ENCODE assay signal across 10 cellular contexts in the genomic region with DNA sequence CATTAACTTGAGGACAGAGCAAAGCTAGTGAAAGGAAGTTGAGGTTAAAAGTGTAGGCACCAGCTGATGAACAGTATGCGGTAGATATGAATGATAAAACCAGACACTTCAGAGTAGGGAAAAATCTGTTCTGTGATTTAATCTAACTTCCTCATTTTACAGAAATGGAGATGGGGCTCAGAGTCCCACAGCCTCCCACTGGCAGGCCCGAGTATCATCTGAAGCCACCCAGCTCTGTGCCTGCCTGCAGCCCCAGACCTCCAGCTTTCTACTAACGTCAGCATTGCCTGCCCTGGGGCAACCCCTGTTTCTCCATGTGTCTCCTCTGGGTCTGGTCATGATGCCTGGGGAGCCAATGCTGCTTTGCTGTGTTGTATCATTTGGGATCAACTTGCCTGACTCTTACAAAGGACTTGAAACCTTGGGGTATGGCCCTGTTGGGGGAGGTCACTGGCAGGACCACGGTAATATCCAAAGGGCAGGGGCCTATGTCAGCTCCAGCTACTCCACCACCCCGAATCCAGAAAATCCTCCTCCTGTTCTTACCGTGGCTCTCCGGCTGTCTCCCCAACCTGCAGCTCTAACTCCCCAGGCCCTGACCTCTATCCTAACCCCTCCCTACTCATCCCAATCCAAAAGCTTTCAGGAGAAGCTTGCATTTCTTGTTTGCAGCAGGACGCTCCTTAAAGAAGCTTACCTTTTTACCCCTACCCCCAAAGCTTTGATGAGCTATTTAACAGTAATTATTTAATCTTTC. TPM values are rescaled to one million over a fixed set of nuclear protein-coding genes. Genes with fewer than 3 reads are reported as not detected.
A peak's percentile ranks its signal among the peaks of the same experiment; 100 is the strongest.
DNase-seq lines count a peak whose midpoint lies in the region; ATAC-seq, FAIRE-seq and TF ChIP-seq lines count a peak whose summit lies in the region.
"Had no signal": no experiment of that assay in that cellular context is flagged by ENCODE, and none has a peak within 500 bp of the region (broad histone marks: within the 10 kb centered on the region; RNA-seq: fewer than 3 reads in every experiment).

No MANE protein-coding gene starts in this region.

- no peak overlapping the region for H3K4me3 ChIP-seq in Karpas-422 (ENCODE audit: low read length)
- H3K4me3 ChIP-seq in K562: no peak overlapping the region

- BruUV-seq in K562 (replicated peaks; lab: Mats Ljungman, UMichigan): no TSS peak

- no peak for FAIRE-seq in K562 (lab: Jason Lieb, UNC)
- no peak for FAIRE-seq in RCC 7860 (lab: Jason Lieb, UNC)
- FAIRE-seq: H1, keratinocyte had no signal

- H3K4me2 ChIP-seq in Karpas-422 (ENCODE audit: low read depth, low read length, poor library complexity, severe bottlenecking) (no peak overlapping the region), K562 (ENCODE audit: insufficient read depth, low read length) (no peak overlapping the region)

- no peak for TF ChIP-seq POLR2A in K562 (conservative IDR thresholded peaks at IDR 0.05)

- H3K79me2 ChIP-seq in Karpas-422 (ENCODE audit: low read length) (no peaks in the 10 kb centered on the region), K562 (ENCODE audit: control insufficient read depth, insufficient read depth, low read length) (no peaks in the 10 kb centered on the region)

- peaks cover 4 to 11% (median 7%) of the 10 kb centered on the region in 3 donors for H3K27me3 Mint-ChIP-seq in CD14-positive monocyte (ENCODE audit: low read depth in 3 of 3)

- H3K9ac ChIP-seq in Karpas-422 (ENCODE audit: low read length) (no peak overlapping the region), K562 (ENCODE audit: insufficient read depth in 1 of 2, low read depth in 2 of 2, low read length in 2 of 2) (no peak overlapping the region)

- H3K36me3 ChIP-seq in Karpas-422 (ENCODE audit: insufficient read depth, low read length) (no peaks in the 10 kb centered on the region), K562 (ENCODE audit: control insufficient read depth, insufficient read depth, low read length) (no peaks in the 10 kb centered on the region)

- intact Hi-C loops in K562 (cut with micrococcal nuclease): no loop called here
- intact Hi-C loops in CD14-positive monocyte (cut with micrococcal nuclease): no loop called here

- no peak overlapping the region for H2AFZ ChIP-seq in Karpas-422 (ENCODE audit: low read length)
- no peak overlapping the region for H2AFZ ChIP-seq in K562 (ENCODE audit: low read depth, low read length)

- no peak overlapping the region for H3K27ac Mint-ChIP-seq in CD14-positive monocyte

- in situ Hi-C loops in K562 (cut with MboI): no loop called here

- DNase-seq in Karpas-422 (peak; percentile 64), K562 (ENCODE audit: extremely low read depth in 1 of 4, low spot score in 3 of 4) (no peak), caudate nucleus (lab: John Stamatoyannopoulos, UW) (no peak), CD14-positive monocyte (ENCODE audit: low spot score) (no peak), RCC 7860 (ENCODE audit: low spot score) (no peak), DMS 273 treated with DMSO at 0.1 percent for 48 hours (lab: John Stamatoyannopoulos, UW) (no peak)

- H3K4me1 ChIP-seq in Karpas-422 (ENCODE audit: low read length) (no peaks in the 10 kb centered on the region), K562 (replicated peaks in 1 of 2; ENCODE audit: control insufficient read depth in 2 of 2, insufficient read depth in 2 of 2, low read length in 2 of 2) (no peaks in the 10 kb centered on the region)

- H3K4me3 Mint-ChIP-seq in CD14-positive monocyte: no peak overlapping the region

- H4K20me1 ChIP-seq in Karpas-422 (ENCODE audit: insufficient read depth, low read depth, low read length) (no peaks in the 10 kb centered on the region), K562 (replicated peaks; ENCODE audit: control insufficient read depth, insufficient read depth, low read length) (no peaks in the 10 kb centered on the region)

- peaks cover 1 to 14% (median 7%) of the 10 kb centered on the region in 7 donors for H3K9me3 Mint-ChIP-seq in CD14-positive monocyte

- ATAC-seq in GM18498 (IDR thresholded peaks at IDR 0.05; ENCODE audit: unreplicated experiment) (peak; percentile 93), GM21619 (IDR thresholded peaks at IDR 0.05; ENCODE audit: unreplicated experiment) (peak; percentile 93), K562 (no peak)

- 0% methylated on average over 8 of the region's 8 CpGs for WGBS in K562 (ENCODE audit: insufficient coverage, low coverage, missing lambda C conversion rate)

- H3K27me3 ChIP-seq in Karpas-422 (ENCODE audit: low read length): no peaks in the 10 kb centered on the region
- no peaks in the 10 kb centered on the region; a peak in 1 of 5 replicates for H3K27me3 ChIP-seq in K562 (ENCODE audit: control insufficient read depth in 2 of 2, insufficient read depth in 2 of 2, low read length in 2 of 2)

- POLR2A ChIA-PET in K562 (lab: Yijun Ruan, JAX): interaction anchor here (0.6 to 1.4 kb wide), 2 partner anchors 8 to 109 kb away, joined by 3 read pairs; no protein-coding TSS in a partner anchor

- no peaks in the 10 kb centered on the region for H3K9me1 ChIP-seq in K562 (ENCODE audit: control insufficient read depth, insufficient read depth, low read length)

- no peaks in the 10 kb centered on the region for H3K9me2 ChIP-seq in Karpas-422 (replicated peaks; ENCODE audit: insufficient read depth, low read length)

- CTCF ChIA-PET in K562 (lab: Yijun Ruan, JAX; ENCODE audit: low intra/inter-chr PET ratio): no interaction called here

- no peak for TF ChIP-seq RAD21 in K562 (CRISPR knock-in tag; conservative IDR thresholded peaks at IDR 0.05 in 1 of 2, IDR thresholded peaks at IDR 0.05 in 1 of 2)

- H3K36me3 Mint-ChIP-seq in CD14-positive monocyte: no peaks in the 10 kb centered on the region

- TF ChIP-seq CTCF in K562 (IDR thresholded peaks at IDR 0.05 in 2 of 3, conservative IDR thresholded peaks at IDR 0.05 in 1 of 3; ENCODE audit: insufficient read depth in 2 of 3, low read depth in 1 of 3, low read length in 3 of 3) (no peak), CD14-positive monocyte (IDR thresholded peaks at IDR 0.05) (no peak)

- H3K4me1 Mint-ChIP-seq in CD14-positive monocyte: no peaks in the 10 kb centered on the region

- H3K27ac ChIP-seq in Karpas-422 (ENCODE audit: low read length): no peak overlapping the region
- H3K27ac ChIP-seq in K562 (ENCODE audit: extremely low read depth, low read depth, low read length): no peak overlapping the region
- no peak overlapping the region for H3K27ac ChIP-seq in caudate nucleus (ENCODE audit: low read depth, low read length)

- no peak for TF ChIP-seq EP300 in K562 (IDR thresholded peaks at IDR 0.05; ENCODE audit: low read length)

- H3K9me3 ChIP-seq in Karpas-422 (ENCODE audit: low read length) (no peaks in the 10 kb centered on the region), K562 (replicated peaks; ENCODE audit: control insufficient read depth, insufficient read depth, low read depth, low read length) (no peaks in the 10 kb centered on the region)

TF ChIP-seq in K562, 482 proteins besides CTCF, POLR2A, EP300 and RAD21 (continues in another document):
- TF ChIP-seq NUFIP1 (IDR thresholded peaks at IDR 0.05; ENCODE audit: partially characterized antibody): no peak
- TF ChIP-seq KDM1A (IDR thresholded peaks at IDR 0.05): 0 out of 4 replicates have a peak, but pooled peaks have one; percentile 27 to 32
- no peak for TF ChIP-seq DPF2 (IDR thresholded peaks at IDR 0.05)
- no peak for TF ChIP-seq TFAP4 (CRISPR knock-in tag; IDR thresholded peaks at IDR 0.05; ENCODE audit: borderline replicate concordance)
- TF ChIP-seq IRF9 (tag; IDR thresholded peaks at IDR 0.05): no peak
- TF ChIP-seq PHF20 (IDR thresholded peaks at IDR 0.05; ENCODE audit: partially characterized antibody): no peak
- no peak for TF ChIP-seq HMGN3 (IDR thresholded peaks at IDR 0.05; ENCODE audit: borderline replicate concordance, extremely low read depth, insufficient read length, low read depth, low read length)
- no peak for TF ChIP-seq DIDO1 (tag; IDR thresholded peaks at IDR 0.05; ENCODE audit: low read depth)
- no peak for TF ChIP-seq YY1 (IDR thresholded peaks at IDR 0.05; ENCODE audit: borderline replicate concordance in 1 of 3, control insufficient read depth in 1 of 3, extremely low read depth in 1 of 3, insufficient read depth in 3 of 3, insufficient read length in 1 of 3, insufficient replicate concordance in 2 of 3, low read depth in 1 of 3, low read length in 2 of 3)

RNA-seq across cellular contexts. Expression of gene NPY, which starts 56.2 kb away (rescaled TPM):
- total RNA-seq in Karpas-422 (2014; rRNA removed; shearing (Covaris generic); ENCODE audit: low replicate concordance): not detected in 2 replicates
- total RNA-seq in K562 (2011; cell fraction: chromatin; rRNA removed; ENCODE audit: low replicate concordance): not detected in 2 replicates
- total RNA-seq in K562 (2011; cell fraction: nucleolus; rRNA removed): not detected in 2 replicates
- total RNA-seq in K562 (2011; cell fraction: nucleoplasm; rRNA removed): not detected in 2 replicates
- total RNA-seq in K562 (2014; rRNA removed) (not detected in 2 replicates), K562 (2014; rRNA removed; fragmentation: Illumina TruSeq; extraction: Trizol) (not detected in 2 replicates), K562 (2015; rRNA removed; fragmentation: Illumina TruSeq; extraction: Trizol) (not detected in 2 replicates), K562 (2021) (not detected in 2 replicates)
- polyA plus RNA-seq in K562 (2011; rRNA removed) (not detected in 2 replicates), K562 (2014; fragmentation: Illumina TruSeq; extraction: Trizol) (not detected in 2 replicates), K562 (2014; fragmentation: Nextera tagmentation; extraction: Ambion mirVana) (not detected), K562 (2014; rRNA removed) (not detected in 2 replicates), CD14-positive monocyte (not detected)
- not detected in 2 replicates for polyA plus RNA-seq in K562 (2011; cell fraction: cytosol; rRNA removed)
- polyA plus RNA-seq in K562 (2011; cell fraction: nucleus; rRNA removed): not detected in 2 replicates
- not detected in 2 replicates for polyA plus RNA-seq in K562 (2012)
- not detected in 2 replicates for polyA minus RNA-seq in K562 (2011; rRNA and poly(A)+ RNA removed)
- polyA minus RNA-seq in K562 (2011; cell fraction: cytosol; rRNA and poly(A)+ RNA removed): not detected in 2 replicates
- polyA minus RNA-seq in K562 (2011; cell fraction: nucleus; rRNA and poly(A)+ RNA removed): not detected in 2 replicates
- polyA plus RNA-seq: keratinocyte had no signal
